18 cellular contexts compared by ENCODE assay signal in genomic region chr16:80664798-80665197, GRCh38.
DNase-seq lines count a peak whose midpoint lies in the region; ATAC-seq, FAIRE-seq and TF ChIP-seq lines count a peak whose summit lies in the region.
"Had no signal": no experiment of that assay in that cellular context is flagged by ENCODE, and none has a peak within 500 bp of the region (broad histone marks: within the 10 kb centered on the region; RNA-seq: fewer than 3 reads in every experiment).

No MANE protein-coding gene starts in this region.

- dilution Hi-C loops in mammary epithelial cell (cut with HindIII; ENCODE audit: low sequenced_read_pairs), result no loop called here

- in situ Hi-C loops in mammary epithelial cell (cut with MboI; ENCODE audit: low sequenced_read_pairs in 2 of 2) (no loop called here), K562 (cut with MboI) (no loop called here)

- no peaks in the 10 kb centered on the region for H3K9me1 ChIP-seq in K562 (ENCODE audit: control insufficient read depth, insufficient read depth, low read length)

- POLR2A ChIA-PET in MCF 10A (lab: Yijun Ruan, JAX), result interaction anchor here (0.6 kb wide), 2 partner anchors 14 to 33 kb away, joined by 3 read pairs; no protein-coding TSS in a partner anchor
- POLR2A ChIA-PET in K562 (lab: Yijun Ruan, JAX), result interaction anchor here (0.6 kb wide), 2 partner anchors 81 to 115 kb away, joined by 3 read pairs; no protein-coding TSS in a partner anchor

- peaks cover 3% of the 10 kb centered on the region for H3K9me3 ChIP-seq in mammary epithelial cell (replicated peaks; ENCODE audit: insufficient read depth, low read length)
- H3K9me3 ChIP-seq in K562 (replicated peaks; ENCODE audit: control insufficient read depth, insufficient read depth, low read depth, low read length), result no peaks in the 10 kb centered on the region
- H3K9me3 ChIP-seq in neural progenitor cell (ENCODE audit: low read depth), result peaks cover 5% of the 10 kb centered on the region
- H3K9me3 ChIP-seq in right atrium auricular region, result peaks cover 0 to 5% of the 10 kb centered on the region in 2 donors

- H3K36me3 ChIP-seq in mammary epithelial cell (ENCODE audit: insufficient read depth, low read length) (no peaks in the 10 kb centered on the region), K562 (ENCODE audit: control insufficient read depth, insufficient read depth, low read length) (no peaks in the 10 kb centered on the region), neural progenitor cell (no peaks in the 10 kb centered on the region), right atrium auricular region (no peaks in the 10 kb centered on the region)

- H4K20me1 ChIP-seq in mammary epithelial cell (ENCODE audit: insufficient read depth, low read length) (no peaks in the 10 kb centered on the region), K562 (replicated peaks; ENCODE audit: control insufficient read depth, insufficient read depth, low read length) (no peaks in the 10 kb centered on the region; the same call in 1 of the 2 replicates), neural progenitor cell (ENCODE audit: low read depth) (peaks cover 8% of the 10 kb centered on the region)
- H4K20me1 ChIP-seq: BLaER1 had no signal

- no TSS peak for BruUV-seq in mammary epithelial cell (replicated peaks; lab: Mats Ljungman, UMichigan)
- no TSS peak for BruUV-seq in MCF 10A (replicated peaks; lab: Mats Ljungman, UMichigan)
- no TSS peak for BruUV-seq in K562 (replicated peaks; lab: Mats Ljungman, UMichigan)

- TF ChIP-seq CTCF in mammary epithelial cell (conservative IDR thresholded peaks at IDR 0.05 in 1 of 2, IDR thresholded peaks at IDR 0.05 in 1 of 2; ENCODE audit: extremely low read depth in 1 of 2, insufficient read depth in 1 of 2, low read depth in 1 of 2, low read length in 2 of 2), result no peak
- no peak for TF ChIP-seq CTCF in MCF 10A (IDR thresholded peaks at IDR 0.05; ENCODE audit: unreplicated experiment)
- no peak for TF ChIP-seq CTCF in K562 (IDR thresholded peaks at IDR 0.05 in 2 of 3, conservative IDR thresholded peaks at IDR 0.05 in 1 of 3; ENCODE audit: insufficient read depth in 2 of 3, low read depth in 1 of 3, low read length in 3 of 3)
- TF ChIP-seq CTCF in neural progenitor cell (IDR thresholded peaks at IDR 0.05), result no peak
- TF ChIP-seq CTCF in right atrium auricular region (IDR thresholded peaks at IDR 0.05), result no peak

- H3K27me3 Mint-ChIP-seq in MCF 10A (ENCODE audit: insufficient read depth, unreplicated experiment) (no peaks in the 10 kb centered on the region), neural progenitor cell (ENCODE audit: insufficient read depth, low read depth) (peaks cover 12% of the 10 kb centered on the region)
- no peaks in the 10 kb centered on the region for H3K27me3 Mint-ChIP-seq in activated naive CD4-positive, alpha-beta T cell treated with anti-CD3 and anti-CD28 coated beads, Interleukin-2, amount 10 ng/mL, durations not matched to agents 7 days and 5 days
- H3K27me3 Mint-ChIP-seq: CD4-positive, CD25-positive, alpha-beta regulatory T cell had no signal

- H2AFZ ChIP-seq in mammary epithelial cell (ENCODE audit: low read depth, low read length) (no peak overlapping the region), K562 (ENCODE audit: low read depth, low read length) (no peak overlapping the region), neural progenitor cell (replicated peaks) (no peak overlapping the region)

- H3K9ac ChIP-seq in mammary epithelial cell (ENCODE audit: insufficient read depth, low read length) (no peak overlapping the region), K562 (ENCODE audit: insufficient read depth in 1 of 2, low read depth in 2 of 2, low read length in 2 of 2) (no peak overlapping the region), neural progenitor cell (no peak overlapping the region)
- H3K9ac ChIP-seq: BLaER1 had no signal

- DNase-seq in mammary epithelial cell (peak; percentile 25), MCF 10A (ENCODE audit: unreplicated experiment) (no peak), K562 (ENCODE audit: extremely low read depth in 1 of 4, low spot score in 3 of 4) (no peak), epithelial cell of prostate (ENCODE audit: low read depth, low spot score) (peak; percentile 16), neural progenitor cell (ENCODE audit: low spot score) (no peak), right atrium auricular region (ENCODE audit: low spot score) (no peak)
- no peak for DNase-seq in activated naive CD4-positive, alpha-beta T cell treated with anti-CD3 and anti-CD28 coated beads, Interleukin-2, amount 10 ng/mL, durations not matched to agents 7 days and 5 days
- DNase-seq: 8988T; AML-193; CD4-positive, CD25-positive, alpha-beta regulatory T cell; DMS53; GF-D8; GOT3; H9 had no signal

- H3K27ac Mint-ChIP-seq in MCF 10A (ENCODE audit: low read depth, unreplicated experiment) (no peak overlapping the region), neural progenitor cell (no peak overlapping the region)
- H3K27ac Mint-ChIP-seq in activated naive CD4-positive, alpha-beta T cell treated with anti-CD3 and anti-CD28 coated beads, Interleukin-2, amount 10 ng/mL, durations not matched to agents 7 days and 5 days, result no peak overlapping the region
- H3K27ac Mint-ChIP-seq: H9 had no signal

- H3K4me1 ChIP-seq in mammary epithelial cell (ENCODE audit: insufficient read depth, low read length), result no peaks in the 10 kb centered on the region
- no peaks in the 10 kb centered on the region for H3K4me1 ChIP-seq in K562 (replicated peaks in 1 of 2; ENCODE audit: control insufficient read depth in 2 of 2, insufficient read depth in 2 of 2, low read length in 2 of 2)
- H3K4me1 ChIP-seq in neural progenitor cell, result peaks cover 36% of the 10 kb centered on the region
- no peaks in the 10 kb centered on the region for H3K4me1 ChIP-seq in right atrium auricular region

- H3K4me3 Mint-ChIP-seq in MCF 10A (ENCODE audit: unreplicated experiment) (no peak overlapping the region), neural progenitor cell (no peak overlapping the region)
- no peak overlapping the region for H3K4me3 Mint-ChIP-seq in activated naive CD4-positive, alpha-beta T cell treated with anti-CD3 and anti-CD28 coated beads, Interleukin-2, amount 10 ng/mL, durations not matched to agents 7 days and 5 days
- H3K4me3 Mint-ChIP-seq: CD4-positive, CD25-positive, alpha-beta regulatory T cell; H9 had no signal

- H3K27me3 ChIP-seq in mammary epithelial cell (ENCODE audit: insufficient read depth, low read length) (no peaks in the 10 kb centered on the region), K562 (ENCODE audit: control insufficient read depth in 2 of 2, insufficient read depth in 2 of 2, low read length in 2 of 2) (peaks cover 5 to 25% of the 10 kb centered on the region in 2 experiments; a peak in 4 of 5 replicates), neural progenitor cell (peaks cover 12% of the 10 kb centered on the region), right atrium auricular region (no peaks in the 10 kb centered on the region)
- H3K27me3 ChIP-seq: BLaER1 had no signal

- CTCF ChIA-PET in mammary epithelial cell (lab: Charles Lee; ENCODE audit: low non-redundant PET), result no interaction called here
- CTCF ChIA-PET in MCF 10A (lab: Yijun Ruan, JAX), result no interaction called here
- CTCF ChIA-PET in K562 (lab: Yijun Ruan, JAX; ENCODE audit: low intra/inter-chr PET ratio), result no interaction called here
- CTCF ChIA-PET in activated naive CD4-positive, alpha-beta T cell treated with anti-CD3 and anti-CD28 coated beads, Interleukin-2, amount 10 ng/mL, durations not matched to agents 7 days and 5 days (lab: Charles Lee), result interaction anchor here (0.5 to 1.2 kb wide), 2 partner anchors 124 to 138 kb away, joined by 3 to 4 read pairs; no protein-coding TSS in a partner anchor

- TF ChIP-seq EP300 in K562 (IDR thresholded peaks at IDR 0.05; ENCODE audit: low read length), result no peak

- FAIRE-seq in K562 (lab: Jason Lieb, UNC), result no peak
- FAIRE-seq: GM19239 had no signal

- intact Hi-C loops in mammary epithelial cell (cut with micrococcal nuclease), result no loop called here
- intact Hi-C loops in MCF 10A (cut with micrococcal nuclease), result no loop called here
- intact Hi-C loops in K562 (cut with micrococcal nuclease), result no loop called here

- H3F3A ChIP-seq in neural progenitor cell (ENCODE audit: low read depth), result peaks cover 24% of the 10 kb centered on the region

- H3K4me3 ChIP-seq in mammary epithelial cell (replicated peaks in 1 of 3; ENCODE audit: insufficient read depth in 1 of 3, low read depth in 2 of 3, low read length in 3 of 3), result no peak overlapping the region
- H3K4me3 ChIP-seq in K562, result no peak overlapping the region
- no peak overlapping the region for H3K4me3 ChIP-seq in neural progenitor cell
- H3K4me3 ChIP-seq in right atrium auricular region, result no peak overlapping the region
- H3K4me3 ChIP-seq: BLaER1 had no signal

- peaks cover 7% of the 10 kb centered on the region for H3K4me1 Mint-ChIP-seq in MCF 10A (ENCODE audit: insufficient read depth, unreplicated experiment)
- peaks cover 39% of the 10 kb centered on the region for H3K4me1 Mint-ChIP-seq in neural progenitor cell
- H3K4me1 Mint-ChIP-seq in activated naive CD4-positive, alpha-beta T cell treated with anti-CD3 and anti-CD28 coated beads, Interleukin-2, amount 10 ng/mL, durations not matched to agents 7 days and 5 days, result peaks cover 5% of the 10 kb centered on the region

- no peak overlapping the region for H3K27ac ChIP-seq in mammary epithelial cell (ENCODE audit: insufficient read depth, low read depth, low read length)
- no peak overlapping the region for H3K27ac ChIP-seq in K562 (ENCODE audit: extremely low read depth, low read depth, low read length)
- no peak overlapping the region for H3K27ac ChIP-seq in epithelial cell of prostate
- no peak overlapping the region for H3K27ac ChIP-seq in neural progenitor cell
- H3K27ac ChIP-seq in right atrium auricular region, result no peak overlapping the region
- H3K27ac ChIP-seq: BLaER1, HL-60 had no signal

- no peak for TF ChIP-seq RAD21 in K562 (CRISPR knock-in tag; conservative IDR thresholded peaks at IDR 0.05 in 1 of 2, IDR thresholded peaks at IDR 0.05 in 1 of 2)

- H3K36me3 Mint-ChIP-seq in MCF 10A (ENCODE audit: insufficient read depth, unreplicated experiment) (no peaks in the 10 kb centered on the region), neural progenitor cell (peaks cover 2% of the 10 kb centered on the region)
- peaks cover 29% of the 10 kb centered on the region for H3K36me3 Mint-ChIP-seq in activated naive CD4-positive, alpha-beta T cell treated with anti-CD3 and anti-CD28 coated beads, Interleukin-2, amount 10 ng/mL, durations not matched to agents 7 days and 5 days

- TF ChIP-seq POLR2A in K562 (conservative IDR thresholded peaks at IDR 0.05), result no peak

- H3K79me2 ChIP-seq in mammary epithelial cell (ENCODE audit: insufficient read depth, low read length) (no peaks in the 10 kb centered on the region), K562 (ENCODE audit: control insufficient read depth, insufficient read depth, low read length) (no peaks in the 10 kb centered on the region), neural progenitor cell (ENCODE audit: low read depth) (no peaks in the 10 kb centered on the region)

- H3K9me3 Mint-ChIP-seq in MCF 10A (ENCODE audit: unreplicated experiment) (peaks cover 5% of the 10 kb centered on the region), neural progenitor cell (peaks cover 14% of the 10 kb centered on the region)
- peaks cover 19% of the 10 kb centered on the region for H3K9me3 Mint-ChIP-seq in activated naive CD4-positive, alpha-beta T cell treated with anti-CD3 and anti-CD28 coated beads, Interleukin-2, amount 10 ng/mL, durations not matched to agents 7 days and 5 days

- H3K4me2 ChIP-seq in mammary epithelial cell (ENCODE audit: insufficient read depth, low read depth, low read length) (no peak overlapping the region), K562 (ENCODE audit: insufficient read depth, low read length) (no peak overlapping the region), neural progenitor cell (peak overlapping the region; percentile 36)
- H3K4me2 ChIP-seq: BLaER1 had no signal

- no peak for ATAC-seq in K562
- ATAC-seq in HG03460 (IDR thresholded peaks at IDR 0.05; ENCODE audit: unreplicated experiment), result no peak

- WGBS in mammary epithelial cell (ENCODE audit: low coverage, missing lambda C conversion rate), result 7% methylated on average over 2 of the region's 2 CpGs
- 7% methylated on average over 2 of the region's 2 CpGs for WGBS in K562 (ENCODE audit: insufficient coverage, low coverage, missing lambda C conversion rate)

Comparison
In these comparisons a context has a peak if more than half of its experiments do, and no peak if none do; other contexts are left out.
1. DNase-seq: peak in mammary epithelial cell (single experiment) and epithelial cell of prostate (single experiment); none in MCF 10A (single experiment), K562 (0 of 4), neural progenitor cell (single experiment), right atrium auricular region (single experiment) and activated naive CD4-positive, alpha-beta T cell treated with anti-CD3 and anti-CD28 coated beads, Interleukin-2, amount 10 ng/mL, durations not matched to agents 7 days and 5 days (single experiment).